In the genomic region with DNA sequence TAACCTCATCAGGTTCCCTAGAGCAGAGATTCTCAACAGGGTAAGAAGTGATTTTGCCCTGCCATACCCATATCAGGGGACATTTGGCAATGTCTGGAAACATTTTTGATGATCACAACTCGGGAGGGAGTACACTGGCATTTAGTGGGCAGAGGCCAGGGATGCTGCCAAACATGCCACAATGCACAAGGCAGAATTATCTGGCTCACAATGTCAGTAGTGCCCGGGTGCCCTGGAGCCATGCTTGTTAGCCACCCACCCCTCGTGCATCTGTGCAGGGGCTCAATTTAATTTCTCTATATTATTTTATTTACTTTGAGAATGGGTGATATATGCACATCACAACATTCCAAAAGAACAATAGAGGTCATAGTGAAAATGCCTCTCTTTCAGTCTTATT, we compare ENCODE assay signal across 27 cellular contexts.
"Had no signal": no experiment of that assay in that cellular context is flagged by ENCODE, and none has a peak within 500 bp of the region (broad histone marks: within the 10 kb centered on the region; RNA-seq: fewer than 3 reads in every experiment).

No MANE protein-coding gene starts in this region.

- H3K4me1 ChIP-seq: body of pancreas, esophagus squamous epithelium had no signal

- H3K27me3 ChIP-seq: body of pancreas, esophagus squamous epithelium, gastroesophageal sphincter had no signal

- H3K9me3 ChIP-seq: body of pancreas, esophagus squamous epithelium, gastroesophageal sphincter, heart left ventricle had no signal

- DNase-seq: activated CD4-positive, alpha-beta memory T cell treated with anti-CD3 and anti-CD28 coated beads, Interleukin-2, amount 10 ng/mL, durations not matched to agents 7 days and 5 days; activated CD4-positive, alpha-beta T cell treated with anti-CD3 and anti-CD28 coated beads for 1 hour; activated CD4-positive, alpha-beta T cell treated with anti-CD3 and anti-CD28 coated beads for 4 hours; activated CD4-positive, alpha-beta T cell treated with anti-CD3 and anti-CD28 coated beads, Interleukin-2, amount 10 ng/mL, durations not matched to agents 7 days and 5 days; activated CD4-positive, alpha-beta T cell treated with anti-CD3 and anti-CD28 coated beads, Interleukin-2, amount 50 U/mL, for 4 hours; activated CD8-positive, alpha-beta memory T cell treated with anti-CD3 and anti-CD28 coated beads, Interleukin-2, amount 50 U/mL, for 48 hours; activated gamma-delta T cell; activated naive CD4-positive, alpha-beta T cell treated with anti-CD3 and anti-CD28 coated beads, Interleukin-2, amount 50 U/mL, for 16 hours; activated naive CD4-positive, alpha-beta T cell treated with Interleukin-2 at 50 U/mL for 16 hours; activated T-cell treated with anti-CD3 and anti-CD28 coated beads for 4 hours; activated T-cell treated with anti-CD3 and anti-CD28 coated beads, Interleukin-2, amount 50 U/mL, for 24 hours; activated T-cell treated with anti-CD3 and anti-CD28 coated beads, Interleukin-2, amount 50 U/mL, for 72 hours; amniotic stem cell; aorta; body of pancreas; central memory CD4-positive, alpha-beta T cell; cerebellar nuclear complex; effector CD8-positive, alpha-beta T cell; esophagus squamous epithelium; foreskin melanocyte; heart left ventricle; T-helper 2 cell had no signal

- H3K36me3 ChIP-seq: esophagus squamous epithelium, gastroesophageal sphincter, heart left ventricle had no signal

- H3K4me3 ChIP-seq: body of pancreas, coronary artery, esophagus squamous epithelium, gastroesophageal sphincter, heart left ventricle had no signal

- H3K27ac ChIP-seq: body of pancreas, coronary artery, epithelial cell of prostate, esophagus squamous epithelium, gastroesophageal sphincter, VCaP had no signal

- ATAC-seq: activated T-cell treated with anti-CD3 and anti-CD28 coated beads, Interleukin-2, amount 50 U/mL, for 72 hours; body of pancreas; gastroesophageal sphincter; heart left ventricle; WTC11 had no signal
